8 cellular contexts compared by ENCODE assay signal in genomic region chr1:148060294-148060701, GRCh38.
DNase-seq lines count a peak whose midpoint lies in the region; ATAC-seq and TF ChIP-seq lines count a peak whose summit lies in the region.
"Not testable (repeated sequence)": the region's sequence is repeated elsewhere in the genome, so short reads cannot be mapped to it uniquely, and the experiment has no call there.

No MANE protein-coding gene starts in this region.

- H3K9ac ChIP-seq in BLaER1 treated with 17β-estradiol and CSF1 and Interleukin-3, amounts not matched to agents 10 nM and 100 nM; rectal smooth muscle tissue (ENCODE audit: low read length): not testable (repeated sequence)

- not testable (repeated sequence) for H3K36me3 ChIP-seq in BLaER1 treated with 17β-estradiol and CSF1 and Interleukin-3, amounts not matched to agents 10 nM and 100 nM; rectal smooth muscle tissue (ENCODE audit: control insufficient read depth, insufficient read depth, low read length); thoracic aorta

- H3K9me3 ChIP-seq in BLaER1 treated with 17β-estradiol and CSF1 and Interleukin-3, amounts not matched to agents 10 nM and 100 nM (replicated peaks in 1 of 11); thoracic aorta: not testable (repeated sequence)

- not testable (repeated sequence) for H4K20me1 ChIP-seq in BLaER1 treated with 17β-estradiol and CSF1 and Interleukin-3, amounts not matched to agents 10 nM and 100 nM

- H3K4me1 ChIP-seq in BLaER1 treated with 17β-estradiol and CSF1 and Interleukin-3, amounts not matched to agents 10 nM and 100 nM; rectal smooth muscle tissue (ENCODE audit: control insufficient read depth, insufficient read depth, low read length); thoracic aorta (ENCODE audit: control insufficient read depth in 1 of 2, low read depth in 2 of 2): not testable (repeated sequence)

- POLR2A ChIA-PET in activated B cell treated with CpG ODN at 0.5 μM for 24 hours (lab: Charles Lee) = interaction anchor here (1.2 kb wide), 1 partner anchor 22 kb away, joined by 13 read pairs; no protein-coding TSS in a partner anchor

- not testable (repeated sequence) for H3K27ac Mint-ChIP-seq in activated B cell treated with CpG ODN at 0.5 μM for 24 hours, immature natural killer cell

- H3K9me3 Mint-ChIP-seq in activated B cell treated with CpG ODN at 0.5 μM for 24 hours, immature natural killer cell: not testable (repeated sequence)

- intact Hi-C loops in activated B cell treated with CpG ODN at 0.5 μM for 24 hours (cut with micrococcal nuclease); dorsolateral prefrontal cortex (cut with DNase I): not testable (repeated sequence)

- H3K27me3 Mint-ChIP-seq in activated B cell treated with CpG ODN at 0.5 μM for 24 hours; immature natural killer cell (ENCODE audit: low read depth in 3 of 3): not testable (repeated sequence)

- ATAC-seq in activated B cell treated with CpG ODN at 0.5 μM for 24 hours (ENCODE audit: low read depth) = peak; percentile 15
- ATAC-seq in thoracic aorta (ENCODE audit: insufficient number of reproducible peaks, low FRiP score, low read depth) = not testable (repeated sequence)

- H3K4me1 Mint-ChIP-seq in activated B cell treated with CpG ODN at 0.5 μM for 24 hours, immature natural killer cell: not testable (repeated sequence)

- H3K27me3 ChIP-seq in BLaER1 treated with 17β-estradiol and CSF1 and Interleukin-3, amounts not matched to agents 10 nM and 100 nM = peaks cover 11 to 21% (median 14%) of the 10 kb centered on the region in 11 experiments
- not testable (repeated sequence) for H3K27me3 ChIP-seq in dorsolateral prefrontal cortex; rectal smooth muscle tissue (ENCODE audit: control insufficient read depth, insufficient read depth, low read length); thoracic aorta (replicated peaks; ENCODE audit: insufficient read depth)

- CTCF ChIA-PET in activated B cell treated with CpG ODN at 0.5 μM for 24 hours (lab: Charles Lee) = not testable (repeated sequence)

- peak overlapping the region in 5 of 10 experiments; percentile 25 to 51 (median 34); a peak in 4 of 20 replicates for H3K4me3 ChIP-seq in BLaER1 treated with 17β-estradiol and CSF1 and Interleukin-3, amounts not matched to agents 10 nM and 100 nM
- H3K4me3 ChIP-seq in HFF-Myc (replicated peaks; ENCODE audit: low read depth, low read length) (peak overlapping the region; percentile 17; the same call in 1 of the 2 replicates), dorsolateral prefrontal cortex (peak overlapping the region in 53 of 59 donors; percentile 15 to 66 (median 42)), rectal smooth muscle tissue (ENCODE audit: low read length) (peak overlapping the region; percentile 44), thoracic aorta (peak overlapping the region; percentile 71)

- not testable (repeated sequence) for DNase-seq in HFF-Myc (ENCODE audit: extremely low read depth, low read depth); activated B cell treated with CpG ODN at 0.5 μM for 24 hours; dorsolateral prefrontal cortex; immature natural killer cell; thoracic aorta (ENCODE audit: low spot score)
- DNase-seq in activated naive CD4-positive, alpha-beta T cell treated with anti-CD3 and anti-CD28 coated beads, Interleukin-2, amount 50 U/mL, for 16 hours = peak; percentile 11

- not testable (repeated sequence) for TF ChIP-seq CTCF in HFF-Myc (IDR thresholded peaks at IDR 0.05; ENCODE audit: low read depth, low read length, missing control alignments); activated B cell treated with CpG ODN at 0.5 μM for 24 hours (IDR thresholded peaks at IDR 0.05); dorsolateral prefrontal cortex (IDR thresholded peaks at IDR 0.05 in 54 of 56, conservative IDR thresholded peaks at IDR 0.05 in 2 of 56; ENCODE audit: low read depth in 1 of 56, partially characterized antibody in 56 of 56); thoracic aorta (IDR thresholded peaks at IDR 0.05)

- not testable (repeated sequence) for H3K27ac ChIP-seq in BLaER1 treated with 17β-estradiol and CSF1 and Interleukin-3, amounts not matched to agents 10 nM and 100 nM; dorsolateral prefrontal cortex; rectal smooth muscle tissue (ENCODE audit: low read depth, low read length); thoracic aorta

- H3K4me3 Mint-ChIP-seq in activated B cell treated with CpG ODN at 0.5 μM for 24 hours (peak overlapping the region; percentile 2), immature natural killer cell (peak overlapping the region; percentile 39 to 68 (median 47))

- not testable (repeated sequence) for H3K36me3 Mint-ChIP-seq in activated B cell treated with CpG ODN at 0.5 μM for 24 hours (ENCODE audit: low read depth); immature natural killer cell

- peak overlapping the region in 7 of 11 experiments; percentile 21 to 76 (median 38); a peak in 8 of 22 replicates for H3K4me2 ChIP-seq in BLaER1 treated with 17β-estradiol and CSF1 and Interleukin-3, amounts not matched to agents 10 nM and 100 nM
